15 cellular contexts compared by ENCODE assay signal in the genomic region with DNA sequence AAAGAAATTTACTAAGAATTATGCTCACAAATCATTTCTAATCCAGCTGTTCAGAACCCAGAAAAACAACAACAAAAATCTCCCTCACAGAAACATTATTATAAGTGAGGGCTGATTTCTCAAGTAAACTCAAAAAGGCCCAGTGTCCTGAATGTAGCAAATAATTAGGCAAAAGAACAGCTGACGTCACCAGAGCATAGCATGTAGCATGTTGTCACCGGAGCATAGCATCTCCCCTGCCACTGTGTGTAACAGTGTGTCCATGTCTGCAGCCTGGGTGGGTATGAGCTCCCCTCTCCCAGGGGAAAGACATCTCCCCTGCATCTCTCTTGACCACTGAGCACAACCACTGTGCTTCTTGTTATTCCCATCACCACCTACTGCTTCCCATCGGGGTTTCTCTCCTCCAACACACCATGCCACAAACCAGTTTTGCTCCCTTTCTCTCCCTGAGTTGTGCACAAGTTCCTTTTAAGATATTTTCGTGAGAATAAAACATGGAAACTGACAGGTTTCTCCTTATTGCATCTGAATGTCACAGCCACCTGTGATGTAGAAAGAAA.
DNase-seq lines count a peak whose midpoint lies in the region; ATAC-seq and TF ChIP-seq lines count a peak whose summit lies in the region.
"Had no signal": no experiment of that assay in that cellular context is flagged by ENCODE, and none has a peak within 500 bp of the region (broad histone marks: within the 10 kb centered on the region; RNA-seq: fewer than 3 reads in every experiment).

No MANE protein-coding gene starts in this region.

- peaks cover 6% of the 10 kb centered on the region; the same call in 2 of the 3 replicates for H3K36me3 Mint-ChIP-seq in GM23338 (ENCODE audit: low read depth)
- no peaks in the 10 kb centered on the region for H3K36me3 Mint-ChIP-seq in CD4-positive, alpha-beta memory T cell

- H3K27me3 ChIP-seq in GM23338 (ENCODE audit: insufficient read depth) (no peaks in the 10 kb centered on the region), iPS-15b (ENCODE audit: control insufficient read depth, insufficient read depth, low read length) (no peaks in the 10 kb centered on the region), gastrocnemius medialis (no peaks in the 10 kb centered on the region)
- H3K27me3 ChIP-seq in CD4-positive, alpha-beta memory T cell (ENCODE audit: insufficient read depth, low read length): no peaks in the 10 kb centered on the region

- H3K4me3 ChIP-seq in GM23338: no peak overlapping the region
- H3K4me3 ChIP-seq in iPS-15b (ENCODE audit: low read depth, low read length): no peak overlapping the region
- no peak overlapping the region for H3K4me3 ChIP-seq in gastrocnemius medialis
- H3K4me3 ChIP-seq in CD4-positive, alpha-beta memory T cell (ENCODE audit: low read length in 2 of 2): no peak overlapping the region
- H3K4me3 ChIP-seq: GM12878 had no signal

- peaks cover 85% of the 10 kb centered on the region for H3K79me2 ChIP-seq in GM23338 (replicated peaks; ENCODE audit: insufficient read depth)

- peak overlapping the region; percentile 59 for H3K4me2 ChIP-seq in GM23338

- H3K9me3 Mint-ChIP-seq in GM23338: no peaks in the 10 kb centered on the region
- peaks cover 0 to 9% (median 5%) of the 10 kb centered on the region in 8 donors for H3K9me3 Mint-ChIP-seq in CD4-positive, alpha-beta memory T cell

- CTCF ChIA-PET in CD4-positive, alpha-beta memory T cell (lab: Charles Lee; ENCODE audit: partially characterized antibody): no interaction called here

- peak overlapping the region; percentile 4 for H3K9ac ChIP-seq in iPS-15b (ENCODE audit: low read depth, low read length)

- no peaks in the 10 kb centered on the region for H3K9me2 ChIP-seq in GM23338 (ENCODE audit: insufficient read depth)

- TF ChIP-seq POLR2A in gastrocnemius medialis (IDR thresholded peaks at IDR 0.05): no peak

- peak overlapping the region; percentile 6; the same call in 1 of the 3 replicates for H3K4me3 Mint-ChIP-seq in GM23338
- no peak overlapping the region for H3K4me3 Mint-ChIP-seq in CD4-positive, alpha-beta memory T cell

- H3K27ac ChIP-seq in GM23338 (ENCODE audit: low read depth): peak overlapping the region; percentile 69
- peak overlapping the region; percentile 84 for H3K27ac ChIP-seq in angular gyrus (ENCODE audit: low read depth, low read length)
- peak overlapping the region; percentile 27 to 94 (median 77) for H3K27ac ChIP-seq in gastrocnemius medialis
- no peak overlapping the region for H3K27ac ChIP-seq in CD4-positive, alpha-beta memory T cell (ENCODE audit: low read depth, low read length)
- H3K27ac ChIP-seq: HL-60 had no signal

- intact Hi-C loops in gastrocnemius medialis (cut with DNase I; ENCODE audit: low total_unique reads): no loop called here
- intact Hi-C loops in CD4-positive, alpha-beta memory T cell (cut with micrococcal nuclease): no loop called here

- no peaks in the 10 kb centered on the region for H3K36me3 ChIP-seq in GM23338 (ENCODE audit: insufficient read depth)
- H3K36me3 ChIP-seq in iPS-15b (ENCODE audit: control insufficient read depth, insufficient read depth, low read length): no peaks in the 10 kb centered on the region
- H3K36me3 ChIP-seq in gastrocnemius medialis: no peaks in the 10 kb centered on the region
- H3K36me3 ChIP-seq in CD4-positive, alpha-beta memory T cell (ENCODE audit: insufficient read depth, low read length): no peaks in the 10 kb centered on the region

- no peaks in the 10 kb centered on the region for H3K27me3 Mint-ChIP-seq in GM23338 (ENCODE audit: insufficient read depth, low read depth, poor library complexity)
- peaks cover 6 to 15% of the 10 kb centered on the region in 2 donors for H3K27me3 Mint-ChIP-seq in CD4-positive, alpha-beta memory T cell

- H3K27ac Mint-ChIP-seq in GM23338: peak overlapping the region; percentile 56
- no peak overlapping the region for H3K27ac Mint-ChIP-seq in CD4-positive, alpha-beta memory T cell

- no peak for DNase-seq in GM23338 (ENCODE audit: low spot score)
- DNase-seq in gastrocnemius medialis: no peak
- no peak for DNase-seq in CD4-positive, alpha-beta memory T cell
- no peak for DNase-seq in T-helper 1 cell
- DNase-seq: KG1, NCI-H1048, NCI-H2107, PC-3 had no signal

- H4K20me1 ChIP-seq in GM23338 (replicated peaks; ENCODE audit: insufficient read depth): no peaks in the 10 kb centered on the region; the same call in 1 of the 2 replicates

- H3K4me1 ChIP-seq in GM23338 (ENCODE audit: insufficient read depth) (peaks cover 30% of the 10 kb centered on the region), iPS-15b (ENCODE audit: control insufficient read depth, insufficient read depth, low read length) (peaks cover 16% of the 10 kb centered on the region), gastrocnemius medialis (peaks cover 48 to 80% of the 10 kb centered on the region in 2 donors)
- no peaks in the 10 kb centered on the region for H3K4me1 ChIP-seq in CD4-positive, alpha-beta memory T cell (ENCODE audit: insufficient read depth, low read length)

- H2AFZ ChIP-seq in GM23338: no peak overlapping the region

- H3F3A ChIP-seq in GM23338 (replicated peaks; ENCODE audit: low read depth): no peaks in the 10 kb centered on the region

- TF ChIP-seq CTCF in GM23338 (conservative IDR thresholded peaks at IDR 0.05; ENCODE audit: low read depth in 2 of 2): no peak
- TF ChIP-seq CTCF in gastrocnemius medialis (IDR thresholded peaks at IDR 0.05 in 4 of 5, conservative IDR thresholded peaks at IDR 0.05 in 1 of 5): no peak

- H3K4me1 Mint-ChIP-seq in GM23338: peaks cover 45% of the 10 kb centered on the region
- no peaks in the 10 kb centered on the region for H3K4me1 Mint-ChIP-seq in CD4-positive, alpha-beta memory T cell

- peak; percentile 84 for ATAC-seq in GM23338
- no peak for ATAC-seq in gastrocnemius medialis
- ATAC-seq in HG03469 (IDR thresholded peaks at IDR 0.05; ENCODE audit: unreplicated experiment): no peak
- ATAC-seq in HG03439 (IDR thresholded peaks at IDR 0.05; ENCODE audit: unreplicated experiment): no peak
- ATAC-seq: GM12878, HCT116, PC-3 had no signal

- in situ Hi-C loops in gastrocnemius medialis (cut with MboI; ENCODE audit: low sequenced_read_pairs in 4 of 4): loop anchor here in 1 of 4 donors (5.0 to 10.0 kb wide), 2 partner anchors 33 to 51 kb away; no protein-coding TSS in a partner anchor

- H3K9me3 ChIP-seq in iPS-15b (ENCODE audit: control insufficient read depth, insufficient read depth, low read length) (no peaks in the 10 kb centered on the region), gastrocnemius medialis (no peaks in the 10 kb centered on the region)
- H3K9me3 ChIP-seq in CD4-positive, alpha-beta memory T cell (ENCODE audit: control insufficient read depth in 1 of 2, low read length in 2 of 2): no peaks in the 10 kb centered on the region

- POLR2A ChIA-PET in CD4-positive, alpha-beta memory T cell (lab: Charles Lee; ENCODE audit: partially characterized antibody): no interaction called here

TF ChIP-seq in GM23338, 12 proteins besides CTCF, POLR2A, EP300 and RAD21 (continues in another document):
- TF ChIP-seq, protein P1, sequence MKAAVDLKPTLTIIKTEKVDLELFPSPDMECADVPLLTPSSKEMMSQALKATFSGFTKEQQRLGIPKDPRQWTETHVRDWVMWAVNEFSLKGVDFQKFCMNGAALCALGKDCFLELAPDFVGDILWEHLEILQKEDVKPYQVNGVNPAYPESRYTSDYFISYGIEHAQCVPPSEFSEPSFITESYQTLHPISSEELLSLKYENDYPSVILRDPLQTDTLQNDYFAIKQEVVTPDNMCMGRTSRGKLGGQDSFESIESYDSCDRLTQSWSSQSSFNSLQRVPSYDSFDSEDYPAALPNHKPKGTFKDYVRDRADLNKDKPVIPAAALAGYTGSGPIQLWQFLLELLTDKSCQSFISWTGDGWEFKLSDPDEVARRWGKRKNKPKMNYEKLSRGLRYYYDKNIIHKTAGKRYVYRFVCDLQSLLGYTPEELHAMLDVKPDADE (IDR thresholded peaks at IDR 0.05): no peak
